In the genomic region with DNA sequence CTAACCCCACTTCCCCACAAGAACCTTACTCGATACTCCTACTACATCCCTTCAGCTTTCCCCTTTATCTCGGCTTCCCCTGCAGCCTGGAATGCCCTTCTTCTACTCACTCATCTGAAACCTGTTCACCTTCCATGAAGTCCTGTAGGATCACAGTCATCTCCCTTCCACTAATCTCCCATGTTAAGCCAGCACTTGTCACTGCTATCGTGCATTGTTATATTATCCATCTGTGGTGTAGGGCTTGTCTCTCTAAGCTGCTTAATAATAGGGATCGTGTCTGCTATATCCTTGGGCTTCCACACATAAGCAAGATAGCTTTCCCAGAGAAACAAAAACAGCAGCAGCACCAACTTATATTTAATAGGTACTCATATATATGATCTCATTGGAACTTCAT, we compare ENCODE assay signal across 15 cellular contexts. TPM values are rescaled to one million over a fixed set of nuclear protein-coding genes. Genes with fewer than 3 reads are reported as not detected.
DNase-seq lines count a peak whose midpoint lies in the region; ATAC-seq and TF ChIP-seq lines count a peak whose summit lies in the region.
"Had no signal": no experiment of that assay in that cellular context is flagged by ENCODE, and none has a peak within 500 bp of the region (broad histone marks: within the 10 kb centered on the region; RNA-seq: fewer than 3 reads in every experiment).

No MANE protein-coding gene starts in this region.

- H3K79me1 ChIP-seq in mesenchymal stem cell (replicated peaks; ENCODE audit: low read length, poor library complexity, severe bottlenecking): no peaks in the 10 kb centered on the region

- peak overlapping the region; percentile 54 for H2BK120ac ChIP-seq in mesenchymal stem cell (ENCODE audit: low read depth, low read length)

- H3K9ac ChIP-seq in mesenchymal stem cell (ENCODE audit: low read length): no peak overlapping the region

- H3K18ac ChIP-seq in mesenchymal stem cell (ENCODE audit: low read depth in 1 of 2, low read length in 2 of 2): peak overlapping the region in 1 of 2 experiments; percentile 19

- peak overlapping the region in 1 of 2 experiments; percentile 73 for H3K4ac ChIP-seq in mesenchymal stem cell (ENCODE audit: low read depth in 1 of 2, low read length in 2 of 2)

- no peak overlapping the region for H3K4me2 ChIP-seq in mesenchymal stem cell (ENCODE audit: low read length, poor library complexity, severe bottlenecking)

- no peaks in the 10 kb centered on the region for H3K36me3 ChIP-seq in mesenchymal stem cell (ENCODE audit: control insufficient read depth in 1 of 2, insufficient read depth in 2 of 2, low read depth in 1 of 2, low read length in 2 of 2)
- no peaks in the 10 kb centered on the region for H3K36me3 ChIP-seq in tibial artery

- ATAC-seq in T-helper 17 cell: no peak

- H3K27me3 ChIP-seq in mesenchymal stem cell (ENCODE audit: control insufficient read depth in 1 of 2, insufficient read depth in 1 of 2, low read length in 2 of 2) (no peaks in the 10 kb centered on the region), tibial artery (no peaks in the 10 kb centered on the region)

- peaks cover 10% of the 10 kb centered on the region for H3K27me3 Mint-ChIP-seq in T-helper 17 cell
- H3K27me3 Mint-ChIP-seq in activated T-helper 1 cell treated with anti-CD3 and anti-CD28 coated beads, Interleukin-12 subunit alpha, Interleukin-12 subunit beta, Interleukin-2, Interleukin-4 antibody, amounts not matched to agents 30 ng/mL and 10 ng/mL and 1 ng/mL, durations not matched to agents 14 hours and 24 hours and 36 hours (ENCODE audit: insufficient read depth): peaks cover 54% of the 10 kb centered on the region

- 98% methylated on average over 2 of the region's 4 CpGs for WGBS in mesenchymal stem cell

- intact Hi-C loops in tibial artery (cut with DNase I; ENCODE audit: low total_unique reads): no loop called here
- intact Hi-C loops in activated T-helper 1 cell treated with anti-CD3 and anti-CD28 coated beads, Interleukin-12 subunit alpha, Interleukin-12 subunit beta, Interleukin-2, Interleukin-4 antibody, amounts not matched to agents 30 ng/mL and 10 ng/mL and 1 ng/mL, durations not matched to agents 14 hours and 24 hours and 36 hours (cut with micrococcal nuclease): no loop called here

- H4K8ac ChIP-seq in mesenchymal stem cell (ENCODE audit: low read length): peak overlapping the region; percentile 47

- no peaks in the 10 kb centered on the region for H3K9me3 ChIP-seq in T-helper 17 cell (ENCODE audit: control insufficient read depth, low read length, poor library complexity, severe bottlenecking)
- H3K9me3 ChIP-seq in mesenchymal stem cell (ENCODE audit: control insufficient read depth, low read length): no peaks in the 10 kb centered on the region
- H3K9me3 ChIP-seq in tibial artery: no peaks in the 10 kb centered on the region

- TF ChIP-seq CTCF in tibial artery (IDR thresholded peaks at IDR 0.05): no peak

- no peak overlapping the region for H2BK15ac ChIP-seq in mesenchymal stem cell (ENCODE audit: low read depth, poor library complexity, severe bottlenecking)

- no peak overlapping the region for H3K27ac ChIP-seq in mesenchymal stem cell (ENCODE audit: low read length, poor library complexity, severe bottlenecking)
- H3K27ac ChIP-seq in tibial artery: peak overlapping the region; percentile 71 to 84
- H3K27ac ChIP-seq: C4-2B, SK-N-MC had no signal

- no peak overlapping the region for H2AK5ac ChIP-seq in mesenchymal stem cell (ENCODE audit: low read length, severe bottlenecking)

- H2BK5ac ChIP-seq in mesenchymal stem cell (ENCODE audit: low read depth, low read length, poor library complexity, severe bottlenecking): no peak overlapping the region

- H3K9me3 Mint-ChIP-seq in activated T-helper 1 cell treated with anti-CD3 and anti-CD28 coated beads, Interleukin-12 subunit alpha, Interleukin-12 subunit beta, Interleukin-2, Interleukin-4 antibody, amounts not matched to agents 30 ng/mL and 10 ng/mL and 1 ng/mL, durations not matched to agents 14 hours and 24 hours and 36 hours: peaks cover 3% of the 10 kb centered on the region

- H3K14ac ChIP-seq in mesenchymal stem cell (ENCODE audit: low read length in 2 of 2): no peak overlapping the region

- H3K4me1 Mint-ChIP-seq in T-helper 17 cell: peaks cover 25% of the 10 kb centered on the region
- H3K4me1 Mint-ChIP-seq in activated T-helper 1 cell treated with anti-CD3 and anti-CD28 coated beads, Interleukin-12 subunit alpha, Interleukin-12 subunit beta, Interleukin-2, Interleukin-4 antibody, amounts not matched to agents 30 ng/mL and 10 ng/mL and 1 ng/mL, durations not matched to agents 14 hours and 24 hours and 36 hours (ENCODE audit: low read depth): peaks cover 15% of the 10 kb centered on the region

- H3K4me1 ChIP-seq in mesenchymal stem cell (ENCODE audit: control insufficient read depth, insufficient read depth, low read depth, low read length) (peaks cover 9% of the 10 kb centered on the region), tibial artery (peaks cover 0 to 75% (median 21%) of the 10 kb centered on the region in 4 donors)

- H3K4me3 ChIP-seq in mesenchymal stem cell (ENCODE audit: insufficient read depth in 1 of 2, low read depth in 1 of 2, low read length in 2 of 2): no peak overlapping the region
- H3K4me3 ChIP-seq in tibial artery: no peak overlapping the region
- H3K4me3 ChIP-seq: SK-N-MC had no signal

- H2BK12ac ChIP-seq in mesenchymal stem cell (ENCODE audit: low read length in 2 of 2): peak overlapping the region in 1 of 2 experiments; percentile 91

- no peak overlapping the region for H3K23ac ChIP-seq in mesenchymal stem cell (ENCODE audit: low read length in 2 of 2)

- H2AFZ ChIP-seq in mesenchymal stem cell (ENCODE audit: low read depth, low read length): no peak overlapping the region

- DNase-seq in D341Med (ENCODE audit: low spot score) (peak; percentile 72), T-helper 17 cell (no peak), mesenchymal stem cell (no peak), tibial artery (no peak), NCI-H774 (lab: John Stamatoyannopoulos, UW) (no peak)
- DNase-seq in stimulated activated CD4-positive, alpha-beta T cell treated with anti-CD3 and anti-CD28 coated beads, Interleukin-15, amount 100 ng/mL, for 24 hours: no peak
- no peak for DNase-seq in activated T-helper 1 cell treated with anti-CD3 and anti-CD28 coated beads, Interleukin-12 subunit alpha, Interleukin-12 subunit beta, Interleukin-2, Interleukin-4 antibody, amounts not matched to agents 30 ng/mL and 10 ng/mL and 1 ng/mL, durations not matched to agents 14 hours and 24 hours and 36 hours (ENCODE audit: low spot score)
- DNase-seq: KBM-7, NCI-H1694 treated with DMSO at 0.1 percent for 48 hours, NCI-H510A, NCI-H748 treated with DMSO at 0.1 percent for 48 hours, SHP77 had no signal

- no peak overlapping the region for H3K4me3 Mint-ChIP-seq in T-helper 17 cell
- H3K4me3 Mint-ChIP-seq in activated T-helper 1 cell treated with anti-CD3 and anti-CD28 coated beads, Interleukin-12 subunit alpha, Interleukin-12 subunit beta, Interleukin-2, Interleukin-4 antibody, amounts not matched to agents 30 ng/mL and 10 ng/mL and 1 ng/mL, durations not matched to agents 14 hours and 24 hours and 36 hours: no peak overlapping the region

- peak overlapping the region; percentile 0 for H3K27ac Mint-ChIP-seq in T-helper 17 cell
- H3K27ac Mint-ChIP-seq in activated T-helper 1 cell treated with anti-CD3 and anti-CD28 coated beads, Interleukin-12 subunit alpha, Interleukin-12 subunit beta, Interleukin-2, Interleukin-4 antibody, amounts not matched to agents 30 ng/mL and 10 ng/mL and 1 ng/mL, durations not matched to agents 14 hours and 24 hours and 36 hours: no peak overlapping the region

- peaks cover 2% of the 10 kb centered on the region for H3K36me3 Mint-ChIP-seq in T-helper 17 cell (ENCODE audit: low read depth)
- no peaks in the 10 kb centered on the region for H3K36me3 Mint-ChIP-seq in activated T-helper 1 cell treated with anti-CD3 and anti-CD28 coated beads, Interleukin-12 subunit alpha, Interleukin-12 subunit beta, Interleukin-2, Interleukin-4 antibody, amounts not matched to agents 30 ng/mL and 10 ng/mL and 1 ng/mL, durations not matched to agents 14 hours and 24 hours and 36 hours (ENCODE audit: low read depth)

- H4K91ac ChIP-seq in mesenchymal stem cell (ENCODE audit: low read length): peak overlapping the region; percentile 43

RNA-seq across cellular contexts. Expression of a gene that starts 48.1 kb away (rescaled TPM):
- 1 to 10 TPM; 8.0 to 9.8 TPM for total RNA-seq in T-helper 17 cell
- 1.1 TPM for polyA plus RNA-seq in mesenchymal stem cell (2013, experiment 1 of 2)
- 1.3 TPM for polyA plus RNA-seq in mesenchymal stem cell (2013, experiment 2 of 2)
- 0.10 and 0.49 TPM in 2 replicates for total RNA-seq in activated T-helper 1 cell treated with anti-CD3 and anti-CD28 coated beads, Interleukin-12 subunit alpha, Interleukin-12 subunit beta, Interleukin-2, Interleukin-4 antibody, amounts not matched to agents 30 ng/mL and 10 ng/mL and 1 ng/mL, durations not matched to agents 14 hours and 24 hours and 36 hours
- total RNA-seq: A673 had no signal

RNA-seq across cellular contexts. Expression of a gene that starts 53.4 kb away (rescaled TPM):
- total RNA-seq in T-helper 17 cell: not detected
- polyA plus RNA-seq in mesenchymal stem cell (2013, experiment 1 of 2): 3.0 TPM
- polyA plus RNA-seq in mesenchymal stem cell (2013, experiment 2 of 2): 3.2 TPM
- total RNA-seq in activated T-helper 1 cell treated with anti-CD3 and anti-CD28 coated beads, Interleukin-12 subunit alpha, Interleukin-12 subunit beta, Interleukin-2, Interleukin-4 antibody, amounts not matched to agents 30 ng/mL and 10 ng/mL and 1 ng/mL, durations not matched to agents 14 hours and 24 hours and 36 hours: not detected in 2 replicates
